In genomic region chrX:39810901-39811300, GRCh38 we compare ENCODE assay signal across 17 cellular contexts.
"Had no signal": no experiment of that assay in that cellular context is flagged by ENCODE, and none has a peak within 500 bp of the region (broad histone marks: within the 10 kb centered on the region; RNA-seq: fewer than 3 reads in every experiment).

No MANE protein-coding gene starts in this region.

- H3K27ac Mint-ChIP-seq: activated naive CD8-positive, alpha-beta T cell; stimulated activated naive CD8-positive, alpha-beta T cell treated with anti-CD3 and anti-CD28 coated beads, Interleukin-15, Interleukin-2, amounts not matched to agents 100 ng/mL and 50 ng/mL, for 24 hours had no signal

- H3K27ac ChIP-seq: brain microvascular endothelial cell, right lobe of liver, thyroid gland, upper lobe of right lung had no signal

- ATAC-seq: naive thymus-derived CD8-positive, alpha-beta T cell; right lobe of liver; upper lobe of right lung had no signal

- H3K27me3 ChIP-seq: ascending aorta, brain microvascular endothelial cell, right lobe of liver, thyroid gland, upper lobe of right lung had no signal

- H3K36me3 ChIP-seq: ascending aorta, brain microvascular endothelial cell, right lobe of liver, thyroid gland, upper lobe of right lung had no signal

- H3K4me3 Mint-ChIP-seq: activated naive CD8-positive, alpha-beta T cell; naive thymus-derived CD8-positive, alpha-beta T cell; stimulated activated naive CD8-positive, alpha-beta T cell treated with anti-CD3 and anti-CD28 coated beads, Interleukin-15, Interleukin-2, amounts not matched to agents 100 ng/mL and 50 ng/mL, for 24 hours had no signal

- DNase-seq: activated CD4-positive, alpha-beta T cell treated with anti-CD3 and anti-CD28 coated beads for 4 hours; activated CD4-positive, alpha-beta T cell treated with anti-CD3 and anti-CD28 coated beads, Interleukin-2, amount 50 U/mL, for 4 hours; activated CD8-positive, alpha-beta memory T cell treated with anti-CD3 and anti-CD28 coated beads for 24 hours; activated effector memory CD4-positive, alpha-beta T cell treated with Interleukin-2 at 50 U/mL for 16 hours; activated naive CD4-positive, alpha-beta T cell treated with Interleukin-2 at 50 U/mL for 16 hours; brain microvascular endothelial cell; effector CD4-positive, alpha-beta T cell; kidney; naive thymus-derived CD8-positive, alpha-beta T cell; right lobe of liver; stimulated activated CD4-positive, alpha-beta T cell treated with anti-CD3 and anti-CD28 coated beads, Interleukin-4, amount 100 ng/mL, for 1 hour; T-helper 1 cell; thyroid gland; upper lobe of right lung had no signal

- H3K9me3 ChIP-seq: ascending aorta, right lobe of liver, thyroid gland, upper lobe of right lung had no signal

- H3K4me3 ChIP-seq: ascending aorta, right lobe of liver, thyroid gland, upper lobe of right lung had no signal

- H3K27me3 Mint-ChIP-seq: activated naive CD8-positive, alpha-beta T cell; naive thymus-derived CD8-positive, alpha-beta T cell had no signal

- H3K36me3 Mint-ChIP-seq: activated naive CD8-positive, alpha-beta T cell; naive thymus-derived CD8-positive, alpha-beta T cell had no signal
